In genomic region chr18:6879508-6880195, GRCh38 we compare ENCODE assay signal across 16 cellular contexts.
"Had no signal": no experiment of that assay in that cellular context is flagged by ENCODE, and none has a peak within 500 bp of the region (broad histone marks: within the 10 kb centered on the region; RNA-seq: fewer than 3 reads in every experiment).

No MANE protein-coding gene starts in this region.

- H3K9me3 ChIP-seq: adrenal gland, pancreas, testis had no signal

- H3K9me3 Mint-ChIP-seq: activated T-helper 17 cell treated with anti-CD3 and anti-CD28 coated beads, Interleukin-2, amount 50 U/mL, for 72 hours had no signal

- H3K4me1 Mint-ChIP-seq: activated CD4-positive, alpha-beta T cell treated with anti-CD3 and anti-CD28 coated beads, Interleukin-2, amount 10 ng/mL, durations not matched to agents 7 days and 5 days; activated naive CD4-positive, alpha-beta T cell treated with anti-CD3 and anti-CD28 coated beads, Interleukin-2, amount 10 ng/mL, durations not matched to agents 7 days and 5 days; activated T-helper 17 cell treated with anti-CD3 and anti-CD28 coated beads, Interleukin-2, amount 50 U/mL, for 72 hours; central memory CD8-positive, alpha-beta T cell; memory B cell; T-helper 17 cell had no signal

- DNase-seq: activated CD4-positive, alpha-beta T cell treated with anti-CD3 and anti-CD28 coated beads, Interleukin-2, amount 10 ng/mL, durations not matched to agents 7 days and 5 days; activated CD4-positive, CD25-positive, alpha-beta regulatory T cell; activated CD8-positive, alpha-beta memory T cell treated with anti-CD3 and anti-CD28 coated beads for 24 hours; activated naive CD4-positive, alpha-beta T cell treated with anti-CD3 and anti-CD28 coated beads, Interleukin-2, amount 10 ng/mL, durations not matched to agents 7 days and 5 days; adrenal gland; glutamatergic neuron; pancreas; retina; stimulated activated CD4-positive, alpha-beta T cell treated with anti-CD3 and anti-CD28 coated beads, Interleukin-15, amount 100 ng/mL, for 24 hours; stimulated activated CD4-positive, alpha-beta T cell treated with anti-CD3 and anti-CD28 coated beads, Interleukin-4, amount 100 ng/mL, for 24 hours; T-helper 17 cell had no signal

- H3K36me3 ChIP-seq: adrenal gland, pancreas had no signal

- H3K4me1 ChIP-seq: pancreas had no signal

- H3K4me3 ChIP-seq: adrenal gland, pancreas, testis had no signal

- H3K27ac ChIP-seq: adrenal gland, pancreas had no signal

- H3K27me3 ChIP-seq: adrenal gland, pancreas, testis had no signal

- H3K4me3 Mint-ChIP-seq: activated CD4-positive, alpha-beta T cell treated with anti-CD3 and anti-CD28 coated beads, Interleukin-2, amount 10 ng/mL, durations not matched to agents 7 days and 5 days; activated naive CD4-positive, alpha-beta T cell treated with anti-CD3 and anti-CD28 coated beads, Interleukin-2, amount 10 ng/mL, durations not matched to agents 7 days and 5 days; activated T-helper 17 cell treated with anti-CD3 and anti-CD28 coated beads, Interleukin-2, amount 50 U/mL, for 72 hours; central memory CD8-positive, alpha-beta T cell; memory B cell; stimulated activated naive CD8-positive, alpha-beta T cell treated with anti-CD3 and anti-CD28 coated beads, Interleukin-15, Interleukin-2, amounts not matched to agents 100 ng/mL and 50 ng/mL, for 24 hours; T-helper 17 cell had no signal

- H3K27ac Mint-ChIP-seq: activated CD4-positive, alpha-beta T cell treated with anti-CD3 and anti-CD28 coated beads, Interleukin-2, amount 10 ng/mL, durations not matched to agents 7 days and 5 days; activated naive CD4-positive, alpha-beta T cell treated with anti-CD3 and anti-CD28 coated beads, Interleukin-2, amount 10 ng/mL, durations not matched to agents 7 days and 5 days; activated T-helper 17 cell treated with anti-CD3 and anti-CD28 coated beads, Interleukin-2, amount 50 U/mL, for 72 hours; memory B cell; stimulated activated naive CD8-positive, alpha-beta T cell treated with anti-CD3 and anti-CD28 coated beads, Interleukin-15, Interleukin-2, amounts not matched to agents 100 ng/mL and 50 ng/mL, for 24 hours; T-helper 17 cell had no signal

- H3K36me3 Mint-ChIP-seq: activated naive CD4-positive, alpha-beta T cell treated with anti-CD3 and anti-CD28 coated beads, Interleukin-2, amount 10 ng/mL, durations not matched to agents 7 days and 5 days; memory B cell had no signal

- H3K27me3 Mint-ChIP-seq: activated CD4-positive, alpha-beta T cell treated with anti-CD3 and anti-CD28 coated beads, Interleukin-2, amount 10 ng/mL, durations not matched to agents 7 days and 5 days; activated naive CD4-positive, alpha-beta T cell treated with anti-CD3 and anti-CD28 coated beads, Interleukin-2, amount 10 ng/mL, durations not matched to agents 7 days and 5 days; activated T-helper 17 cell treated with anti-CD3 and anti-CD28 coated beads, Interleukin-2, amount 50 U/mL, for 72 hours; central memory CD8-positive, alpha-beta T cell; memory B cell; stimulated activated naive CD8-positive, alpha-beta T cell treated with anti-CD3 and anti-CD28 coated beads, Interleukin-15, Interleukin-2, amounts not matched to agents 100 ng/mL and 50 ng/mL, for 24 hours; T-helper 17 cell had no signal
